ENCODE assay signal across 8 cellular contexts in genomic region chr9:136886610-136887597, GRCh38. TPM values are rescaled to one million over a fixed set of nuclear protein-coding genes. Genes with fewer than 3 reads are reported as not detected.
A peak's percentile ranks its signal among the peaks of the same experiment; 100 is the strongest.
DNase-seq lines count a peak whose midpoint lies in the region; ATAC-seq, FAIRE-seq and TF ChIP-seq lines count a peak whose summit lies in the region.

No MANE protein-coding gene starts in this region.

- peak overlapping the region; percentile 96 for H3K9ac ChIP-seq in GM12878 (ENCODE audit: control insufficient read depth, insufficient read depth, low read length)

- peak overlapping the region; percentile 95 for H3K4me2 ChIP-seq in GM12878 (ENCODE audit: control insufficient read depth, insufficient read depth)

- peaks cover 24% of the 10 kb centered on the region for H3K4me1 ChIP-seq in GM12878 (ENCODE audit: control insufficient read depth, insufficient read depth, low read length)

- in situ Hi-C loops in GM13977 (cut with MboI; ENCODE audit: low pct_unique_long_range_greater_than_20kb, low sequenced_read_pairs, unreplicated experiment) (no loop called here), GM12878 (cut with MboI) (no loop called here)

- peak overlapping the region; percentile 81 to 89 (median 85) for H3K4me3 Mint-ChIP-seq in immature natural killer cell

- TF ChIP-seq POLR2A in GM12878 (IDR thresholded peaks at IDR 0.05; ENCODE audit: low read depth, low read length): peak; percentile 66

- 0 out of 4 replicates have a peak, but pooled peaks of 1 of the 2 experiments have one; percentile 29 for TF ChIP-seq EP300 in GM12878 (IDR thresholded peaks at IDR 0.05; ENCODE audit: borderline replicate concordance in 1 of 2, control insufficient read depth in 1 of 2, low read depth in 2 of 2, low read length in 2 of 2)

- under 1% methylated on average over 48 of the region's 76 CpGs for WGBS in GM12878 (ENCODE audit: insufficient coverage, insufficient replicate concordance, low lambda C conversion rate, missing lambda C conversion rate)

- FAIRE-seq in RCC 7860 (lab: Jason Lieb, UNC): no peak
- no peak for FAIRE-seq in GM12878 (lab: Jason Lieb, UNC)

- H3K79me2 ChIP-seq in GM12878 (ENCODE audit: control insufficient read depth, insufficient read depth, low read length): peaks cover 61% of the 10 kb centered on the region

- no peak overlapping the region for H3K27ac ChIP-seq in AG04450 (ENCODE audit: low read depth, low read length)
- H3K27ac ChIP-seq in GM12878 (ENCODE audit: control insufficient read depth, insufficient read depth): peak overlapping the region; percentile 98

- H3K4me1 Mint-ChIP-seq in immature natural killer cell: peaks cover 23 to 32% of the 10 kb centered on the region in 2 donors

- peaks cover 0 to 5% (median 2%) of the 10 kb centered on the region in 3 donors for H3K27me3 Mint-ChIP-seq in immature natural killer cell (ENCODE audit: low read depth in 3 of 3)

- H3K27ac Mint-ChIP-seq in immature natural killer cell: peak overlapping the region; percentile 87 to 97 (median 92)

- CTCF ChIA-PET in AG04450 (lab: Charles Lee) (interaction anchor here (0.7 kb wide), 1 partner anchor 58 kb away, joined by 3 read pairs; the partner anchor contains the start of gene FBXW5), GM12878 (lab: Yijun Ruan, JAX) (interaction anchor here (1.6 to 6.9 kb wide), 7 partner anchors 12 to 120 kb away, joined by 3 to 46 read pairs (median 13); partner anchors contain the start of genes AJM1, C8G and FBXW5)

- TF ChIP-seq CTCF in AG04450 (IDR thresholded peaks at IDR 0.05; ENCODE audit: low read depth, low read length) (no peak), GM13977 (IDR thresholded peaks at IDR 0.05; ENCODE audit: extremely low read depth, insufficient read depth, missing control alignments) (no peak), GM12878 (IDR thresholded peaks at IDR 0.05 in 2 of 3, conservative IDR thresholded peaks at IDR 0.05 in 1 of 3; ENCODE audit: control insufficient read depth in 2 of 3, extremely low read depth in 1 of 3, insufficient read depth in 1 of 3, low read depth in 3 of 3, low read length in 3 of 3) (no peak)

- H3K27me3 ChIP-seq in AG04450 (ENCODE audit: control insufficient read depth, insufficient read depth, low read length): no peaks in the 10 kb centered on the region
- H3K27me3 ChIP-seq in GM12878 (replicated peaks in 1 of 2; ENCODE audit: control insufficient read depth in 2 of 2, insufficient read depth in 2 of 2, low read length in 1 of 2): no peaks in the 10 kb centered on the region

- SMC1A ChIA-PET in GM12878 (lab: Charles Lee; ENCODE audit: uncharacterized antibody, unreplicated experiment): interaction anchor here (8.0 kb wide), 1 partner anchor 14 kb away, joined by 70 read pairs; no protein-coding TSS in a partner anchor

- TSS peak; percentile 80 for BruUV-seq in GM12878 (replicated peaks; lab: Mats Ljungman, UMichigan)

- no peaks in the 10 kb centered on the region; the same call in 1 of the 2 replicates for H3K9me3 ChIP-seq in AG04450 (ENCODE audit: control insufficient read depth, insufficient read depth, low read length)
- H3K9me3 ChIP-seq in GM12878 (replicated peaks; ENCODE audit: control insufficient read depth, insufficient read depth, low read length): no peaks in the 10 kb centered on the region

- H2AFZ ChIP-seq in GM12878 (ENCODE audit: control insufficient read depth, low read depth, low read length): peak overlapping the region; percentile 12

- intact Hi-C loops in GM12878 (cut with micrococcal nuclease; ENCODE audit: unreplicated experiment): loop anchor here (2.0 to 10.0 kb wide), 2 partner anchors 16 to 82 kb away; partner anchors contain the start of gene RABL6

- RAD21 ChIA-PET in GM12878 (lab: Charles Lee; ENCODE audit: unreplicated experiment): interaction anchor here (1.7 to 4.4 kb wide), 3 partner anchors 12 to 40 kb away, joined by 5 to 30 read pairs (median 18); no protein-coding TSS in a partner anchor

- H3K36me3 ChIP-seq in GM12878 (ENCODE audit: control insufficient read depth in 2 of 2, insufficient read depth in 2 of 2, low read length in 1 of 2): peaks cover 6% of the 10 kb centered on the region in 2 experiments; a peak in 3 of 4 replicates

- peak; percentile 9 for ATAC-seq in HG02798 (IDR thresholded peaks at IDR 0.05; ENCODE audit: poor library complexity, unreplicated experiment)
- ATAC-seq in GM12878: peak; percentile 24

- POLR2A ChIA-PET in AG04450 (lab: Yijun Ruan, JAX): interaction anchor here (0.6 to 0.9 kb wide), 2 partner anchors 21 to 160 kb away, joined by 3 to 5 read pairs; partner anchors contain the start of gene EDF1
- POLR2A ChIA-PET in GM12878 (lab: Charles Lee): interaction anchor here (0.5 to 3.5 kb wide), 9 partner anchors 14 to 265 kb away, joined by 3 to 27 read pairs (median 4); partner anchors contain the start of genes C8G and FBXW5

- H3K9me3 Mint-ChIP-seq in immature natural killer cell: no peaks in the 10 kb centered on the region

- H3K36me3 Mint-ChIP-seq in immature natural killer cell: no peaks in the 10 kb centered on the region

- H3K4me3 ChIP-seq in AG04450 (ENCODE audit: low read depth, low read length): peak overlapping the region; percentile 70
- peak overlapping the region; percentile 100 for H3K4me3 ChIP-seq in GM12878

- DNase-seq in AG04450 (ENCODE audit: low read depth, low spot score) (no peak), GM13977 (ENCODE audit: low spot score) (peak; percentile 68), RCC 7860 (ENCODE audit: low spot score) (peak; percentile 11), GM12878 (ENCODE audit: low read depth, low spot score) (no peak), immature natural killer cell (peak in 2 of 3 donors; percentile 24 to 32), cerebellar cortex (ENCODE audit: low spot score) (no peak)
- DNase-seq in stimulated activated CD4-positive, alpha-beta T cell treated with anti-CD3 and anti-CD28 coated beads, Interleukin-15, amount 100 ng/mL, for 24 hours: peak; percentile 54

- H4K20me1 ChIP-seq in GM12878 (ENCODE audit: control insufficient read depth, insufficient read depth): no peaks in the 10 kb centered on the region; the same call in 1 of the 2 replicates

- TF ChIP-seq RAD21 in GM12878 (IDR thresholded peaks at IDR 0.05; ENCODE audit: insufficient read depth, low read depth, low read length): no peak

RNA-seq across cellular contexts. Expression of gene TRAF2, which starts 0.6 kb away (rescaled TPM):
- 6.1 and 6.9 TPM in 2 replicates for polyA plus RNA-seq in AG04450 (2011; rRNA removed)
- polyA minus RNA-seq in AG04450 (2011; rRNA and poly(A)+ RNA removed): 8.3 and 10.5 TPM in 2 replicates
- 38.1 and 39.7 TPM in 2 replicates for total RNA-seq in GM12878 (2013; cell fraction: nucleolus; rRNA removed)
- total RNA-seq in GM12878 (2014; rRNA removed): 15.8 and 16.8 TPM in 2 replicates
- total RNA-seq in GM12878 (2014; rRNA removed; fragmentation: Illumina TruSeq; extraction: Trizol): 12.3 and 13.2 TPM in 2 replicates
- 31.0 and 33.5 TPM in 2 replicates for total RNA-seq in GM12878 (2021)
- polyA plus RNA-seq in GM12878 (2011; ENCODE audit: low read depth): 5.8 TPM
- polyA plus RNA-seq in GM12878 (2011; rRNA removed): 10.5 and 21.6 TPM in 2 replicates
- 27.2 and 41.1 TPM in 2 replicates for polyA plus RNA-seq in GM12878 (2011; cell fraction: cytosol; rRNA removed)
- 41.5 and 49.9 TPM in 2 replicates for polyA plus RNA-seq in GM12878 (2011; cell fraction: nucleus; rRNA removed)
- 13.9 and 17.4 TPM in 2 replicates for polyA plus RNA-seq in GM12878 (2012)
- 1.9 and 10.0 TPM in 2 replicates for polyA plus RNA-seq in GM12878 (2014; fragmentation: Illumina TruSeq; extraction: Trizol)
- 1 to 10 TPM in 1 of 2 experiments, under 1 TPM in 1; 0.34 to 1.1 TPM for polyA plus RNA-seq in GM12878 (2014; fragmentation: Nextera tagmentation; extraction: Ambion mirVana)
- 28.1 and 29.4 TPM in 2 replicates for polyA plus RNA-seq in GM12878 (2014; rRNA removed)
- 10 to 100 TPM; 39.3 to 39.5 TPM for polyA plus RNA-seq in GM12878 (2016; fragmentation: Nextera tagmentation; extraction: Ambion mirVana)
- 17.8 and 29.4 TPM in 2 replicates for polyA minus RNA-seq in GM12878 (2011; rRNA and poly(A)+ RNA removed)
- 10.8 and 15.8 TPM in 2 replicates for polyA minus RNA-seq in GM12878 (2011; cell fraction: cytosol; rRNA and poly(A)+ RNA removed)
- polyA minus RNA-seq in GM12878 (2011; cell fraction: nucleus; rRNA and poly(A)+ RNA removed): 31.7 and 38.1 TPM in 2 replicates
- 10 to 100 TPM in 2 of 3 donors, 1 to 10 TPM in 1; 7.6 to 32.7 (median 11.0) TPM for polyA plus RNA-seq in immature natural killer cell

RNA-seq across cellular contexts. Expression of gene EDF1, which starts 20.8 kb away (rescaled TPM):
- polyA plus RNA-seq in AG04450 (2011; rRNA removed) (445 and 453 TPM in 2 replicates), GM12878 (2011; rRNA removed) (265 and 335 TPM in 2 replicates), GM12878 (2014; fragmentation: Illumina TruSeq; extraction: Trizol) (98.0 and 304 TPM in 2 replicates), GM12878 (2014; fragmentation: Nextera tagmentation; extraction: Ambion mirVana) (100 to 1,000 TPM; 110 to 177 TPM), GM12878 (2014; rRNA removed) (418 and 469 TPM in 2 replicates), GM12878 (2016; fragmentation: Nextera tagmentation; extraction: Ambion mirVana) (100 to 1,000 TPM; 508 to 533 TPM), immature natural killer cell (100 to 1,000 TPM; 309 to 463 (median 411) TPM)
- polyA minus RNA-seq in AG04450 (2011; rRNA and poly(A)+ RNA removed): 160 and 189 TPM in 2 replicates
- total RNA-seq in GM12878 (2013; cell fraction: nucleolus; rRNA removed): 70.5 and 88.5 TPM in 2 replicates
- total RNA-seq in GM12878 (2014; rRNA removed) (312 and 337 TPM in 2 replicates), GM12878 (2014; rRNA removed; fragmentation: Illumina TruSeq; extraction: Trizol) (320 and 361 TPM in 2 replicates), GM12878 (2021) (319 and 330 TPM in 2 replicates)
- 201 TPM for polyA plus RNA-seq in GM12878 (2011; ENCODE audit: low read depth)
- 364 and 406 TPM in 2 replicates for polyA plus RNA-seq in GM12878 (2011; cell fraction: cytosol; rRNA removed)
- 197 and 264 TPM in 2 replicates for polyA plus RNA-seq in GM12878 (2011; cell fraction: nucleus; rRNA removed)
- polyA plus RNA-seq in GM12878 (2012): 366 and 424 TPM in 2 replicates
- 98.5 and 108 TPM in 2 replicates for polyA minus RNA-seq in GM12878 (2011; rRNA and poly(A)+ RNA removed)
- 77.8 and 81.8 TPM in 2 replicates for polyA minus RNA-seq in GM12878 (2011; cell fraction: cytosol; rRNA and poly(A)+ RNA removed)
- 29.1 and 55.4 TPM in 2 replicates for polyA minus RNA-seq in GM12878 (2011; cell fraction: nucleus; rRNA and poly(A)+ RNA removed)

RNA-seq across cellular contexts. Expression of gene MAMDC4, which starts 34.8 kb away (rescaled TPM):
- 0.63 and 0.86 TPM in 2 replicates for polyA plus RNA-seq in AG04450 (2011; rRNA removed)
- polyA minus RNA-seq in AG04450 (2011; rRNA and poly(A)+ RNA removed): 0.23 and 0.30 TPM in 2 replicates
- 29.6 and 35.9 TPM in 2 replicates for total RNA-seq in GM12878 (2013; cell fraction: nucleolus; rRNA removed)
- total RNA-seq in GM12878 (2014; rRNA removed): 2.9 and 4.5 TPM in 2 replicates
- total RNA-seq in GM12878 (2014; rRNA removed; fragmentation: Illumina TruSeq; extraction: Trizol): 0.41 and 0.85 TPM in 2 replicates
- 4.3 and 4.8 TPM in 2 replicates for total RNA-seq in GM12878 (2021)
- polyA plus RNA-seq in GM12878 (2011; ENCODE audit: low read depth): 0.41 TPM
- 1.1 and 2.4 TPM in 2 replicates for polyA plus RNA-seq in GM12878 (2011; rRNA removed)
- 2.3 and 4.8 TPM in 2 replicates for polyA plus RNA-seq in GM12878 (2011; cell fraction: cytosol; rRNA removed)
- 153 and 158 TPM in 2 replicates for polyA plus RNA-seq in GM12878 (2011; cell fraction: nucleus; rRNA removed)
- 4.2 and 5.7 TPM in 2 replicates for polyA plus RNA-seq in GM12878 (2012)
- polyA plus RNA-seq in GM12878 (2014; fragmentation: Illumina TruSeq; extraction: Trizol): 0.40 TPM in 1 of 2 replicates, not detected in the other
- polyA plus RNA-seq in GM12878 (2014; fragmentation: Nextera tagmentation; extraction: Ambion mirVana): under 1 TPM in 1 of 2 experiments, not detected in 1; 0.22 TPM
- polyA plus RNA-seq in GM12878 (2014; rRNA removed): 5.7 and 8.2 TPM in 2 replicates
- polyA plus RNA-seq in GM12878 (2016; fragmentation: Nextera tagmentation; extraction: Ambion mirVana): 1 to 10 TPM; 2.0 to 2.4 TPM
- 0.44 and 2.1 TPM in 2 replicates for polyA minus RNA-seq in GM12878 (2011; rRNA and poly(A)+ RNA removed)
- 0.21 and 1.5 TPM in 2 replicates for polyA minus RNA-seq in GM12878 (2011; cell fraction: cytosol; rRNA and poly(A)+ RNA removed)
- polyA minus RNA-seq in GM12878 (2011; cell fraction: nucleus; rRNA and poly(A)+ RNA removed): 9.8 and 12.2 TPM in 2 replicates
- under 1 TPM in 1 of 3 donors, not detected in 2; 0.19 TPM for polyA plus RNA-seq in immature natural killer cell

RNA-seq across cellular contexts. Expression of gene PHPT1, which starts 37.7 kb away (rescaled TPM):
- polyA plus RNA-seq in AG04450 (2011; rRNA removed): 91.6 and 116 TPM in 2 replicates
- 22.2 and 26.3 TPM in 2 replicates for polyA minus RNA-seq in AG04450 (2011; rRNA and poly(A)+ RNA removed)
- 66.9 and 74.5 TPM in 2 replicates for total RNA-seq in GM12878 (2013; cell fraction: nucleolus; rRNA removed)
- 123 and 124 TPM in 2 replicates for total RNA-seq in GM12878 (2014; rRNA removed)
- 59.6 and 70.6 TPM in 2 replicates for total RNA-seq in GM12878 (2014; rRNA removed; fragmentation: Illumina TruSeq; extraction: Trizol)
- 131 and 132 TPM in 2 replicates for total RNA-seq in GM12878 (2021)
- 68.1 TPM for polyA plus RNA-seq in GM12878 (2011; ENCODE audit: low read depth)
- polyA plus RNA-seq in GM12878 (2011; rRNA removed): 39.9 and 90.2 TPM in 2 replicates
- polyA plus RNA-seq in GM12878 (2011; cell fraction: cytosol; rRNA removed): 155 and 276 TPM in 2 replicates
- polyA plus RNA-seq in GM12878 (2011; cell fraction: nucleus; rRNA removed): 525 and 671 TPM in 2 replicates
- 128 and 143 TPM in 2 replicates for polyA plus RNA-seq in GM12878 (2012)
- 7.1 and 56.2 TPM in 2 replicates for polyA plus RNA-seq in GM12878 (2014; fragmentation: Illumina TruSeq; extraction: Trizol)
- polyA plus RNA-seq in GM12878 (2014; fragmentation: Nextera tagmentation; extraction: Ambion mirVana): 100 to 1,000 TPM; 169 to 200 TPM
- 148 and 151 TPM in 2 replicates for polyA plus RNA-seq in GM12878 (2014; rRNA removed)
- polyA plus RNA-seq in GM12878 (2016; fragmentation: Nextera tagmentation; extraction: Ambion mirVana): 100 to 1,000 TPM; 306 to 323 TPM
- 13.4 and 29.2 TPM in 2 replicates for polyA minus RNA-seq in GM12878 (2011; rRNA and poly(A)+ RNA removed)
- 21.8 and 22.6 TPM in 2 replicates for polyA minus RNA-seq in GM12878 (2011; cell fraction: cytosol; rRNA and poly(A)+ RNA removed)
- 48.0 and 54.5 TPM in 2 replicates for polyA minus RNA-seq in GM12878 (2011; cell fraction: nucleus; rRNA and poly(A)+ RNA removed)
- polyA plus RNA-seq in immature natural killer cell: 100 to 1,000 TPM; 127 to 212 (median 166) TPM

RNA-seq across cellular contexts. Expression of gene AJM1, which starts 44.6 kb away (rescaled TPM):
- polyA plus RNA-seq in AG04450 (2011; rRNA removed) (0.26 and 0.42 TPM in 2 replicates), GM12878 (2011; rRNA removed) (0.55 and 1.2 TPM in 2 replicates), GM12878 (2014; fragmentation: Illumina TruSeq; extraction: Trizol) (0.06 TPM in 1 of 2 replicates, not detected in the other), GM12878 (2014; fragmentation: Nextera tagmentation; extraction: Ambion mirVana) (not detected), GM12878 (2014; rRNA removed) (1.6 and 2.7 TPM in 2 replicates), GM12878 (2016; fragmentation: Nextera tagmentation; extraction: Ambion mirVana) (under 1 TPM; 0.54 to 0.82 TPM), immature natural killer cell (under 1 TPM; 0.09 to 1.00 (median 0.82) TPM)
- 0.22 and 0.23 TPM in 2 replicates for polyA minus RNA-seq in AG04450 (2011; rRNA and poly(A)+ RNA removed)
- total RNA-seq in GM12878 (2013; cell fraction: nucleolus; rRNA removed): 13.9 and 16.4 TPM in 2 replicates
- total RNA-seq in GM12878 (2014; rRNA removed) (0.98 and 1.2 TPM in 2 replicates), GM12878 (2014; rRNA removed; fragmentation: Illumina TruSeq; extraction: Trizol) (0.27 and 0.46 TPM in 2 replicates), GM12878 (2021) (1.9 and 2.5 TPM in 2 replicates)
- polyA plus RNA-seq in GM12878 (2011; ENCODE audit: low read depth): 0.25 TPM
- 0.97 and 1.9 TPM in 2 replicates for polyA plus RNA-seq in GM12878 (2011; cell fraction: cytosol; rRNA removed)
- 35.1 and 40.0 TPM in 2 replicates for polyA plus RNA-seq in GM12878 (2011; cell fraction: nucleus; rRNA removed)
- polyA plus RNA-seq in GM12878 (2012): 1.9 and 2.7 TPM in 2 replicates
- 0.07 and 0.62 TPM in 2 replicates for polyA minus RNA-seq in GM12878 (2011; rRNA and poly(A)+ RNA removed)
- 0.31 and 1.1 TPM in 2 replicates for polyA minus RNA-seq in GM12878 (2011; cell fraction: cytosol; rRNA and poly(A)+ RNA removed)
- 3.6 and 4.8 TPM in 2 replicates for polyA minus RNA-seq in GM12878 (2011; cell fraction: nucleus; rRNA and poly(A)+ RNA removed)

Comparison
In these comparisons a context has a peak if more than half of its experiments do, and no peak if none do; other contexts are left out.
1. DNase-seq: peak in GM13977 (single experiment), RCC 7860 (single experiment), immature natural killer cell (2 of 3) and stimulated activated CD4-positive, alpha-beta T cell treated with anti-CD3 and anti-CD28 coated beads, Interleukin-15, amount 100 ng/mL, for 24 hours (single experiment); none in AG04450 (single experiment), GM12878 (single experiment) and cerebellar cortex (single experiment).